In genomic region chr1:46246548-46247432, GRCh38 we compare ENCODE assay signal across 8 cellular contexts. TPM values are rescaled to one million over a fixed set of nuclear protein-coding genes. Genes with fewer than 3 reads are reported as not detected.
A peak's percentile ranks its signal among the peaks of the same experiment; 100 is the strongest.
DNase-seq lines count a peak whose midpoint lies in the region; ATAC-seq and TF ChIP-seq lines count a peak whose summit lies in the region.

No MANE protein-coding gene starts in this region.

- intact Hi-C loops in left colon (cut with DNase I, micrococcal nuclease) = no loop called here

- H3K36me3 Mint-ChIP-seq in chondrocyte (ENCODE audit: low read depth) = no peaks in the 10 kb centered on the region

- DNase-seq in EH (ENCODE audit: low read depth) (peak; percentile 67), HuH-7 (ENCODE audit: low spot score) (peak; percentile 93), T-helper 22 cell (ENCODE audit: low read depth) (peak; percentile 30), chondrocyte (ENCODE audit: low spot score) (peak; percentile 92), left colon (peak in 1 of 2 donors; percentile 68), A172 (ENCODE audit: low spot score) (no peak)
- peak; percentile 45 to 67 for DNase-seq in stimulated activated CD4-positive, alpha-beta T cell treated with anti-CD3 and anti-CD28 coated beads, Interleukin-4, amount 100 ng/mL, for 4 hours

- H3K27me3 Mint-ChIP-seq in chondrocyte (ENCODE audit: low read depth) = no peaks in the 10 kb centered on the region

- H3K27ac Mint-ChIP-seq in chondrocyte (ENCODE audit: unreplicated experiment) = peak overlapping the region; percentile 98

- H3K4me1 Mint-ChIP-seq in chondrocyte (ENCODE audit: low read depth) = peaks cover 20% of the 10 kb centered on the region

- H3K9me3 Mint-ChIP-seq in chondrocyte (ENCODE audit: low read depth) = no peaks in the 10 kb centered on the region

- no peak for TF ChIP-seq CTCF in chondrocyte (IDR thresholded peaks at IDR 0.05)

- H3K4me3 Mint-ChIP-seq in chondrocyte (ENCODE audit: unreplicated experiment) = peak overlapping the region; percentile 99

- ATAC-seq in GM21515 (IDR thresholded peaks at IDR 0.05; ENCODE audit: unreplicated experiment) = peak; percentile 40
- ATAC-seq in left colon = peak; percentile 85

RNA-seq across cellular contexts. Expression of gene RAD54L, which starts 0.8 kb away (rescaled TPM):
- total RNA-seq in chondrocyte = 2.6 to 9.9 TPM (median 2.7 TPM) in 3 replicates
- 1 to 10 TPM; 2.8 to 7.4 TPM for total RNA-seq in left colon
- total RNA-seq in A172 (2014; rRNA removed; shearing (Covaris generic)) = 8.5 and 10.5 TPM in 2 replicates

RNA-seq across cellular contexts. Expression of gene LURAP1, which starts 43.7 kb away (rescaled TPM):
- total RNA-seq in chondrocyte (3.8 to 4.1 TPM (median 4.0 TPM) in 3 replicates), left colon (1 to 10 TPM; 1.1 to 1.5 TPM)
- 2.5 and 4.2 TPM in 2 replicates for total RNA-seq in A172 (2014; rRNA removed; shearing (Covaris generic))

RNA-seq across cellular contexts. Expression of gene POMGNT1, which starts 48.6 kb away (rescaled TPM):
- total RNA-seq in chondrocyte (84.9 to 104 TPM (median 89.1 TPM) in 3 replicates), left colon (10 to 100 TPM; 27.3 to 31.9 TPM)
- total RNA-seq in A172 (2014; rRNA removed; shearing (Covaris generic)) = 85.5 and 89.7 TPM in 2 replicates

RNA-seq across cellular contexts. Expression of gene LRRC41, which starts 56.6 kb away (rescaled TPM):
- total RNA-seq in chondrocyte (82.0 to 96.8 TPM (median 82.9 TPM) in 3 replicates), left colon (10 to 100 TPM; 46.3 to 53.6 TPM)
- 61.4 and 69.7 TPM in 2 replicates for total RNA-seq in A172 (2014; rRNA removed; shearing (Covaris generic))

RNA-seq across cellular contexts. Expression of gene UQCRH, which starts 56.7 kb away (rescaled TPM):
- total RNA-seq in chondrocyte = 167 to 194 TPM (median 168 TPM) in 3 replicates
- total RNA-seq in left colon = 100 to 1,000 TPM; 362 to 413 TPM
- total RNA-seq in A172 (2014; rRNA removed; shearing (Covaris generic)) = 534 and 595 TPM in 2 replicates
